In genomic region chr6:52221302-52221701, GRCh38 we compare ENCODE assay signal across 11 cellular contexts. TPM values are rescaled to one million over a fixed set of nuclear protein-coding genes. Genes with fewer than 3 reads are reported as not detected.
DNase-seq lines count a peak whose midpoint lies in the region; ATAC-seq and TF ChIP-seq lines count a peak whose summit lies in the region.
"Had no signal": no experiment of that assay in that cellular context is flagged by ENCODE, and none has a peak within 500 bp of the region (broad histone marks: within the 10 kb centered on the region; RNA-seq: fewer than 3 reads in every experiment).

No MANE protein-coding gene starts in this region.

- peaks cover 16% of the 10 kb centered on the region for H3K27me3 Mint-ChIP-seq in HFFc6 (ENCODE audit: insufficient read depth)

- no peaks in the 10 kb centered on the region for H3K9me3 ChIP-seq in tibial nerve

- WGBS in tibial nerve, 2 donors: 66 to 72% methylated on average over 3 of the region's 3 CpGs

- H3K27ac Mint-ChIP-seq in activated naive CD4-positive, alpha-beta T cell treated with anti-CD3 and anti-CD28 coated beads, Interleukin-2, amount 50 U/mL, for 72 hours: peak overlapping the region; percentile 4 to 25
- no peak overlapping the region for H3K27ac Mint-ChIP-seq in HFFc6
- H3K27ac Mint-ChIP-seq: CD8-positive, alpha-beta memory T cell had no signal

- ATAC-seq in GM21423 (IDR thresholded peaks at IDR 0.05; ENCODE audit: unreplicated experiment) (peak; percentile 84), HG03520 (IDR thresholded peaks at IDR 0.05; ENCODE audit: unreplicated experiment) (peak; percentile 85), GM21786 (IDR thresholded peaks at IDR 0.05; ENCODE audit: unreplicated experiment) (no peak)
- ATAC-seq in activated naive CD4-positive, alpha-beta T cell treated with anti-CD3 and anti-CD28 coated beads, Interleukin-2, amount 50 U/mL, for 72 hours: peak; percentile 95 to 97

- intact Hi-C loops in cardiac septum (cut with DNase I): no loop called here

- no peak for TF ChIP-seq EP300 in tibial nerve (IDR thresholded peaks at IDR 0.05)

- no peak overlapping the region for H3K27ac ChIP-seq in tibial nerve
- H3K27ac ChIP-seq: parathyroid adenoma had no signal

- no peak overlapping the region for H3K4me3 ChIP-seq in GM12865 (ENCODE audit: low read depth, low read length)
- no peak overlapping the region for H3K4me3 ChIP-seq in tibial nerve

- DNase-seq in GM12865 (ENCODE audit: low read depth): peak; percentile 75
- peak in 1 of 2 donors; percentile 28 for DNase-seq in activated naive CD4-positive, alpha-beta T cell treated with anti-CD3 and anti-CD28 coated beads, Interleukin-2, amount 50 U/mL, for 72 hours (ENCODE audit: low spot score in 2 of 2)
- DNase-seq in HFFc6: no peak
- DNase-seq in cardiac septum (ENCODE audit: low spot score): no peak
- no peak for DNase-seq in tibial nerve (ENCODE audit: low spot score in 2 of 2)
- DNase-seq: CD8-positive, alpha-beta memory T cell; glutamatergic neuron had no signal

- H3K36me3 Mint-ChIP-seq in activated naive CD4-positive, alpha-beta T cell treated with anti-CD3 and anti-CD28 coated beads, Interleukin-2, amount 50 U/mL, for 72 hours: no peaks in the 10 kb centered on the region
- no peaks in the 10 kb centered on the region for H3K36me3 Mint-ChIP-seq in HFFc6 (ENCODE audit: low read depth)
- H3K36me3 Mint-ChIP-seq: CD8-positive, alpha-beta memory T cell had no signal

- H3K36me3 ChIP-seq in tibial nerve: no peaks in the 10 kb centered on the region

- no peaks in the 10 kb centered on the region for H3K4me1 Mint-ChIP-seq in HFFc6 (ENCODE audit: low read depth)

- H3K4me1 ChIP-seq in tibial nerve: no peaks in the 10 kb centered on the region
- H3K4me1 ChIP-seq: parathyroid adenoma had no signal

- no peaks in the 10 kb centered on the region for H3K9me3 Mint-ChIP-seq in activated naive CD4-positive, alpha-beta T cell treated with anti-CD3 and anti-CD28 coated beads, Interleukin-2, amount 50 U/mL, for 72 hours
- H3K9me3 Mint-ChIP-seq in HFFc6: no peaks in the 10 kb centered on the region
- H3K9me3 Mint-ChIP-seq: CD8-positive, alpha-beta memory T cell had no signal

- no peak overlapping the region for H3K4me3 Mint-ChIP-seq in HFFc6
- H3K4me3 Mint-ChIP-seq: CD8-positive, alpha-beta memory T cell had no signal

- no peaks in the 10 kb centered on the region for H3K27me3 ChIP-seq in tibial nerve

- TF ChIP-seq CTCF in GM12865 (IDR thresholded peaks at IDR 0.05; ENCODE audit: insufficient read depth, low read depth, low read length, missing control alignments) (no peak), HFFc6 (IDR thresholded peaks at IDR 0.05) (no peak), tibial nerve (IDR thresholded peaks at IDR 0.05) (no peak)

- no peak for TF ChIP-seq POLR2A in tibial nerve (IDR thresholded peaks at IDR 0.05)

RNA-seq across cellular contexts. Expression of gene IL17F, which starts 23.0 kb away (rescaled TPM):
- 10 to 100 TPM in 1 of 2 donors, 1 to 10 TPM in 1; 6.2 to 13.9 TPM for total RNA-seq in activated naive CD4-positive, alpha-beta T cell treated with anti-CD3 and anti-CD28 coated beads, Interleukin-2, amount 50 U/mL, for 72 hours
- not detected for total RNA-seq in HFFc6 (2021; fragmentation: NEBNext Ultra II Directional; extraction: Animal tissue kit (Norgen Biotek cat#: 25700))
- total RNA-seq in cardiac septum (not detected), tibial nerve (not detected)

RNA-seq across cellular contexts. Expression of gene IL17A, which starts 35.1 kb away (rescaled TPM):
- 1 to 10 TPM in 1 of 2 donors, under 1 TPM in 1; 0.14 to 1.3 TPM for total RNA-seq in activated naive CD4-positive, alpha-beta T cell treated with anti-CD3 and anti-CD28 coated beads, Interleukin-2, amount 50 U/mL, for 72 hours
- total RNA-seq in HFFc6 (2021; fragmentation: NEBNext Ultra II Directional; extraction: Animal tissue kit (Norgen Biotek cat#: 25700)): not detected
- total RNA-seq in cardiac septum (not detected), tibial nerve (not detected)
